ENCODE assay signal across 2 cellular contexts in the genomic region with DNA sequence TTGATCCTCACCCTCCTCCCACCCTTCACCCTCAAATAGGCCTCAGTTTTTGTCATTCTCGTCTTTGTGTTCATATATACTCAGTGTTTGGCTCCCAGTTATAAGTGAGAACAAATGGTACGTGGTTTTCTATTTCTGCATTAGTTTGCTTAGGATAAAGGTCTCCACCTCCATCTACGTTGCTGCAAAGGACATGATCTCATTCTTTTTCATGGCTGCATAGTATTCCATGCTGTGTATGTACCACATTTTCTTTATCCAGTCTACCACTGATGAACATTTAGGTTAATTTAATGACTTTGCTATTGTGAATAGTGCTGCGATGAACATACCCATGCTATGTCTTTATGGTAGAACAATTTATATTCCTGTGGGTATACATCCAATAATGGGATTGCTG.
A peak's percentile ranks its signal among the peaks of the same experiment; 100 is the strongest.
TF ChIP-seq lines count a peak whose summit lies in the region.

No MANE protein-coding gene starts in this region.

TF ChIP-seq in HEK293, 187 proteins besides CTCF, POLR2A, EP300 and RAD21 (continued from another document):
- TF ChIP-seq, protein P1, sequence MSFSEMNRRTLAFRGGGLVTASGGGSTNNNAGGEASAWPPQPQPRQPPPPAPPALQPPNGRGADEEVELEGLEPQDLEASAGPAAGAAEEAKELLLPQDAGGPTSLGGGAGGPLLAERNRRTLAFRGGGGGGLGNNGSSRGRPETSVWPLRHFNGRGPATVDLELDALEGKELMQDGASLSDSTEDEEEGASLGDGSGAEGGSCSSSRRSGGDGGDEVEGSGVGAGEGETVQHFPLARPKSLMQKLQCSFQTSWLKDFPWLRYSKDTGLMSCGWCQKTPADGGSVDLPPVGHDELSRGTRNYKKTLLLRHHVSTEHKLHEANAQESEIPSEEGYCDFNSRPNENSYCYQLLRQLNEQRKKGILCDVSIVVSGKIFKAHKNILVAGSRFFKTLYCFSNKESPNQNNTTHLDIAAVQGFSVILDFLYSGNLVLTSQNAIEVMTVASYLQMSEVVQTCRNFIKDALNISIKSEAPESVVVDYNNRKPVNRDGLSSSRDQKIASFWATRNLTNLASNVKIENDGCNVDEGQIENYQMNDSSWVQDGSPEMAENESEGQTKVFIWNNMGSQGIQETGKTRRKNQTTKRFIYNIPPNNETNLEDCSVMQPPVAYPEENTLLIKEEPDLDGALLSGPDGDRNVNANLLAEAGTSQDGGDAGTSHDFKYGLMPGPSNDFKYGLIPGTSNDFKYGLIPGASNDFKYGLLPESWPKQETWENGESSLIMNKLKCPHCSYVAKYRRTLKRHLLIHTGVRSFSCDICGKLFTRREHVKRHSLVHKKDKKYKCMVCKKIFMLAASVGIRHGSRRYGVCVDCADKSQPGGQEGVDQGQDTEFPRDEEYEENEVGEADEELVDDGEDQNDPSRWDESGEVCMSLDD (tag by site-specific recombination; IDR thresholded peaks at IDR 0.05): no peak
- TF ChIP-seq, protein P2, sequence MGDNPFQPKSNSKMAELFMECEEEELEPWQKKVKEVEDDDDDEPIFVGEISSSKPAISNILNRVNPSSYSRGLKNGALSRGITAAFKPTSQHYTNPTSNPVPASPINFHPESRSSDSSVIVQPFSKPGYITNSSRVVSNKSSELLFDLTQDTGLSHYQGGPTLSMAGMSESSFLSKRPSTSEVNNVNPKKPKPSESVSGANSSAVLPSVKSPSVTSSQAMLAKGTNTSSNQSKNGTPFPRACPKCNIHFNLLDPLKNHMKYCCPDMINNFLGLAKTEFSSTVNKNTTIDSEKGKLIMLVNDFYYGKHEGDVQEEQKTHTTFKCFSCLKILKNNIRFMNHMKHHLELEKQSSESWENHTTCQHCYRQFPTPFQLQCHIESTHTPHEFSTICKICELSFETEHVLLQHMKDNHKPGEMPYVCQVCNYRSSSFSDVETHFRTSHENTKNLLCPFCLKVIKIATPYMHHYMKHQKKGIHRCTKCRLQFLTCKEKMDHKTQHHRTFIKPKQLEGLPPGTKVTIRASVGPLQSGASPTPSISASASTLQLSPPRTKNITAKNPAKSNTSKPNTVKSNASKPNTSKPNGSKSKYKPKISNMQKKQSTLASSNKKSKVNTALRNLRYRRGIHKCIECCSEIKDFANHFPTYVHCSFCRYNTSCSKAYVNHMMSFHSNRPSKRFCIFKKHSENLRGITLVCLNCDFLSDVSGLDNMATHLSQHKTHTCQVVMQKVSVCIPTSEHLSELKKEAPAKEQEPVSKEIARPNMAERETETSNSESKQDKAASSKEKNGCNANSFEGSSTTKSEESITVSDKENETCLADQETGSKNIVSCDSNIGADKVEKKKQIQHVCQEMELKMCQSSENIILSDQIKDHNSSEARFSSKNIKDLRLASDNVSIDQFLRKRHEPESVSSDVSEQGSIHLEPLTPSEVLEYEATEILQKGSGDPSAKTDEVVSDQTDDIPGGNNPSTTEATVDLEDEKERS (tag by site-specific recombination; IDR thresholded peaks at IDR 0.05): 0 out of 2 replicates have a peak, but pooled peaks have one; percentile 69
- TF ChIP-seq EGR2 (tag by site-specific recombination; IDR thresholded peaks at IDR 0.05; ENCODE audit: low read depth): no peak

TF ChIP-seq in K562, 482 proteins besides CTCF, POLR2A, EP300 and RAD21 (continued from another document):
- TF ChIP-seq, protein P3, sequence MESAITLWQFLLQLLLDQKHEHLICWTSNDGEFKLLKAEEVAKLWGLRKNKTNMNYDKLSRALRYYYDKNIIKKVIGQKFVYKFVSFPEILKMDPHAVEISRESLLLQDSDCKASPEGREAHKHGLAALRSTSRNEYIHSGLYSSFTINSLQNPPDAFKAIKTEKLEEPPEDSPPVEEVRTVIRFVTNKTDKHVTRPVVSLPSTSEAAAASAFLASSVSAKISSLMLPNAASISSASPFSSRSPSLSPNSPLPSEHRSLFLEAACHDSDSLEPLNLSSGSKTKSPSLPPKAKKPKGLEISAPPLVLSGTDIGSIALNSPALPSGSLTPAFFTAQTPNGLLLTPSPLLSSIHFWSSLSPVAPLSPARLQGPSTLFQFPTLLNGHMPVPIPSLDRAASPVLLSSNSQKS (CRISPR knock-in tag; IDR thresholded peaks at IDR 0.05): no peak
